Comparison of ENCODE assay signal across 8 cellular contexts in genomic region chr12:68877583-68877982, GRCh38. TPM values are rescaled to one million over a fixed set of nuclear protein-coding genes. Genes with fewer than 3 reads are reported as not detected.
"Had no signal": no experiment of that assay in that cellular context is flagged by ENCODE, and none has a peak within 500 bp of the region (broad histone marks: within the 10 kb centered on the region; RNA-seq: fewer than 3 reads in every experiment).

No MANE protein-coding gene starts in this region.

- H3K27ac ChIP-seq: HL-60 had no signal

- DNase-seq: IMR-90, KBM-7, KG1 had no signal

- H3K4me3 ChIP-seq: K562 had no signal

RNA-seq across cellular contexts. Expression of gene CPM, which starts 55.4 kb away (rescaled TPM):
- total RNA-seq: HepG2, HT-29, HT1080 had no signal
